17 cellular contexts compared by ENCODE assay signal in the genomic region with DNA sequence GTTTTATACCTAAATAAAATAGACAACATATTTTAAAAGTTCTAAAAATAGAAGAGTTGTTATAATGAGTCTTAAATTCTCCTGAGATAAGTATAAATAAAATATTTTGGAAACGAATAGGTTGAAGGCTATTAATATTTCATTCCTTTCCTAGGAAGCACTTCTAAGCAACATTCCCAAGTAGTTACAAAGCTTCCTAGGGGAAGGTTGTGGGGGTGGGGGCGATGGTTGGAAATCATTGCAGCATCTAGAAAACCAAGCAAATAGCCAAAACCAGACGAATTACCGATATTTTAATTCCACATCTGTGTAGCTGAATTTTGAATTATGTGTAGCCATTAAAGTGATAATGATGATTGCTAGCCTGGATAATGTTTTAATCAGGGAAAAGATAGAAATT. TPM values are rescaled to one million over a fixed set of nuclear protein-coding genes. Genes with fewer than 3 reads are reported as not detected.
DNase-seq lines count a peak whose midpoint lies in the region; ATAC-seq and TF ChIP-seq lines count a peak whose summit lies in the region.
"Had no signal": no experiment of that assay in that cellular context is flagged by ENCODE, and none has a peak within 500 bp of the region (broad histone marks: within the 10 kb centered on the region; RNA-seq: fewer than 3 reads in every experiment).

No MANE protein-coding gene starts in this region.

- H3K4me3 ChIP-seq in osteoblast (ENCODE audit: insufficient read depth, low read length): no peak overlapping the region
- H3K4me3 ChIP-seq: BLaER1 treated with 17β-estradiol and CSF1 and Interleukin-3, amounts not matched to agents 10 nM and 100 nM; GM23338; SJCRH30 had no signal

- peak overlapping the region; percentile 62 for H3K27ac Mint-ChIP-seq in HFFc6
- H3K27ac Mint-ChIP-seq in central memory CD8-positive, alpha-beta T cell (ENCODE audit: low read depth): peak overlapping the region; percentile 68
- H3K27ac Mint-ChIP-seq: GM23338, T-cell had no signal

- no peaks in the 10 kb centered on the region for H3K9me3 Mint-ChIP-seq in HFFc6
- H3K9me3 Mint-ChIP-seq in central memory CD8-positive, alpha-beta T cell: no peaks in the 10 kb centered on the region
- H3K9me3 Mint-ChIP-seq: GM23338, T-cell had no signal

- no peaks in the 10 kb centered on the region for H3K27me3 ChIP-seq in osteoblast (ENCODE audit: insufficient read depth, low read length)
- H3K27me3 ChIP-seq: BLaER1 treated with 17β-estradiol and CSF1 and Interleukin-3, amounts not matched to agents 10 nM and 100 nM; SJCRH30 had no signal

- H4K20me1 ChIP-seq in osteoblast (ENCODE audit: insufficient read depth, low read length): peaks cover 6% of the 10 kb centered on the region

- H3K4me3 Mint-ChIP-seq in HFFc6: peak overlapping the region; percentile 36; the same call in 1 of the 2 replicates
- no peak overlapping the region for H3K4me3 Mint-ChIP-seq in central memory CD8-positive, alpha-beta T cell
- H3K4me3 Mint-ChIP-seq: GM23338, T-cell had no signal

- no peaks in the 10 kb centered on the region for H3K9me3 ChIP-seq in osteoblast (ENCODE audit: low read depth, low read length)
- H3K9me3 ChIP-seq: BLaER1 treated with 17β-estradiol and CSF1 and Interleukin-3, amounts not matched to agents 10 nM and 100 nM; SJCRH30 had no signal

- peaks cover 75% of the 10 kb centered on the region for H3K36me3 Mint-ChIP-seq in HFFc6 (ENCODE audit: low read depth)
- peaks cover 80% of the 10 kb centered on the region for H3K36me3 Mint-ChIP-seq in central memory CD8-positive, alpha-beta T cell (ENCODE audit: insufficient read depth)

- H3K36me3 ChIP-seq in osteoblast (ENCODE audit: insufficient read depth, low read length): peaks cover 100% of the 10 kb centered on the region

- no peak overlapping the region for H3K4me2 ChIP-seq in osteoblast (ENCODE audit: insufficient read depth, low read length)
- H3K4me2 ChIP-seq: BLaER1 treated with 17β-estradiol and CSF1 and Interleukin-3, amounts not matched to agents 10 nM and 100 nM; GM23338 had no signal

- no peak for ATAC-seq in central memory CD8-positive, alpha-beta T cell (replicated peaks; ENCODE audit: extremely low read depth, poor library complexity, severe bottlenecking)
- no peak for ATAC-seq in HG02884 (IDR thresholded peaks at IDR 0.05; ENCODE audit: unreplicated experiment)
- ATAC-seq: GM23338, T-cell had no signal

- H3K79me2 ChIP-seq in osteoblast (ENCODE audit: insufficient read depth, low read length): peaks cover 81% of the 10 kb centered on the region

- TF ChIP-seq CTCF in HFFc6 (IDR thresholded peaks at IDR 0.05) (no peak), osteoblast (IDR thresholded peaks at IDR 0.05; ENCODE audit: extremely low read depth, low read depth, low read length) (no peak)

- H2AFZ ChIP-seq in osteoblast (ENCODE audit: low read length): no peak overlapping the region
- H2AFZ ChIP-seq: GM23338 had no signal

- peak overlapping the region; percentile 9 for H3K27ac ChIP-seq in osteoblast (ENCODE audit: low read depth, low read length)
- H3K27ac ChIP-seq: BLaER1 treated with 17β-estradiol and CSF1 and Interleukin-3, amounts not matched to agents 10 nM and 100 nM; SJCRH30 had no signal

- H3K4me1 ChIP-seq in osteoblast (ENCODE audit: insufficient read depth, low read length): peaks cover 9% of the 10 kb centered on the region
- H3K4me1 ChIP-seq: SJCRH30 had no signal

- H3K4me1 Mint-ChIP-seq in HFFc6 (ENCODE audit: low read depth): peaks cover 81% of the 10 kb centered on the region
- no peaks in the 10 kb centered on the region for H3K4me1 Mint-ChIP-seq in central memory CD8-positive, alpha-beta T cell
- H3K4me1 Mint-ChIP-seq: GM23338, T-cell had no signal

- H3K27me3 Mint-ChIP-seq in HFFc6 (ENCODE audit: insufficient read depth): peaks cover 4% of the 10 kb centered on the region
- no peaks in the 10 kb centered on the region for H3K27me3 Mint-ChIP-seq in central memory CD8-positive, alpha-beta T cell
- H3K27me3 Mint-ChIP-seq: T-cell had no signal

- DNase-seq in AG20443 (ENCODE audit: low spot score): peak; percentile 34
- DNase-seq in HFFc6: peak; percentile 21
- no peak for DNase-seq in central memory CD8-positive, alpha-beta T cell (ENCODE audit: low spot score in 2 of 2)
- DNase-seq in osteoblast (ENCODE audit: insufficient read length, low spot score, missing footprints): no peak
- no peak for DNase-seq in NCI-H2107 (lab: John Stamatoyannopoulos, UW)
- DNase-seq in NCI-H82 (lab: John Stamatoyannopoulos, UW): no peak
- DNase-seq: ACHN, NCI-H1417, NCI-H2029, NCI-H2227 treated with DMSO at 0.1 percent for 48 hours, NCI-H526, RPMI8226, SJCRH30, T-cell had no signal

RNA-seq across cellular contexts. Expression of a gene that starts 26.9 kb away (rescaled TPM):
- total RNA-seq in HFFc6 (2021; fragmentation: NEBNext Ultra II Directional; extraction: Animal tissue kit (Norgen Biotek cat#: 25700)): 10 to 100 TPM; 20.7 to 31.8 (median 23.0) TPM
- total RNA-seq in osteoblast: 8.0 and 14.7 TPM in 2 replicates

RNA-seq across cellular contexts. Expression of a gene that starts 27.1 kb away (rescaled TPM):
- 100 to 1,000 TPM; 121 to 155 (median 149) TPM for total RNA-seq in HFFc6 (2021; fragmentation: NEBNext Ultra II Directional; extraction: Animal tissue kit (Norgen Biotek cat#: 25700))
- 415 and 445 TPM in 2 replicates for total RNA-seq in osteoblast

Comparison
In these comparisons a context has a peak if more than half of its experiments do, and no peak if none do; other contexts are left out.
1. DNase-seq: peak in AG20443 (single experiment) and HFFc6 (single experiment); none in central memory CD8-positive, alpha-beta T cell (0 of 2), osteoblast (single experiment), NCI-H2107 (single experiment) and NCI-H82 (single experiment).